ENCODE assay signal across 8 cellular contexts in the genomic region with DNA sequence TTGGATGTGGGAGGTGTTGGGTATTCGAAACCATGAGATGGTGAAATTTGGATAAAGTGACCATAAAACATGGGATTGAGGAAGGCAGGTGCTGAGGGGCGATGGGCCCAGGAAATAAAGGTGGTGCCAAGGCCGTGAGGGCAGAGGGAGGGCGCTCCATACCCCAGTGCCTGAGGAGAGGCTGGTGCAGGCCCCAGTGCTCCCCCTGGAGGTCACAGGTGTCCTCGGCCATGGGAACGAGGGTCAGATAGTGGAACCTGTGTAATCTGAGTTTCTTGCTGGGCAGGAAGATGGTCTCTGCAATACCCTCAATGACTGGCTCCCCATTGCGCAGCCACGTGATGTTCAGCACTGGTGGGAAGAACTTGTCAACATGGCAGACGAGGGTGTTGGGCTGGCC. TPM values are rescaled to one million over a fixed set of nuclear protein-coding genes. Genes with fewer than 3 reads are reported as not detected.
DNase-seq lines count a peak whose midpoint lies in the region; ATAC-seq and TF ChIP-seq lines count a peak whose summit lies in the region.

No MANE protein-coding gene starts in this region.

- H3K4me3 ChIP-seq in epithelial cell of proximal tubule (ENCODE audit: low read depth, low read length): no peak overlapping the region

- DNase-seq in Right ventricle myocardium inferior (ENCODE audit: missing footprints): peak; percentile 70
- DNase-seq in cardiac septum (ENCODE audit: low spot score): no peak
- peak; percentile 54 to 57 for DNase-seq in activated CD4-positive, alpha-beta T cell treated with anti-CD3 and anti-CD28 coated beads, Interleukin-2, amount 50 U/mL, for 4 hours
- DNase-seq in epithelial cell of proximal tubule (ENCODE audit: low read depth): no peak
- peak; percentile 50 for DNase-seq in stimulated activated CD4-positive, alpha-beta T cell treated with anti-CD3 and anti-CD28 coated beads, Interleukin-12 subunit alpha, Interleukin-12 subunit beta, amount 100 ng/mL, for 4 hours
- DNase-seq in HPDE6-E6E7 (ENCODE audit: extremely low spot score): no peak
- DNase-seq in KG1 (lab: John Stamatoyannopoulos, UW): no peak

- intact Hi-C loops in Right ventricle myocardium inferior (cut with DNase I) (no loop called here), cardiac septum (cut with DNase I) (no loop called here)

- peak; percentile 59 for TF ChIP-seq CTCF in epithelial cell of proximal tubule (conservative IDR thresholded peaks at IDR 0.05; ENCODE audit: low read depth, low read length)

- ATAC-seq in Right ventricle myocardium inferior (peak; percentile 62), GM19328 (IDR thresholded peaks at IDR 0.05; ENCODE audit: unreplicated experiment) (no peak)

RNA-seq across cellular contexts. Expression of gene HLA-DPB1, which starts 16.2 kb away (rescaled TPM):
- total RNA-seq in Right ventricle myocardium inferior (38.4 TPM), cardiac septum (32.8 TPM), epithelial cell of proximal tubule (49.4 and 52.3 TPM in 2 replicates)

RNA-seq across cellular contexts. Expression of gene HLA-DPA1, which starts 18.5 kb away (rescaled TPM):
- 42.8 TPM for total RNA-seq in Right ventricle myocardium inferior
- total RNA-seq in cardiac septum: 35.8 TPM
- 6.8 and 7.1 TPM in 2 replicates for total RNA-seq in epithelial cell of proximal tubule

Comparison
In these comparisons a context has a peak if more than half of its experiments do, and no peak if none do; other contexts are left out.
1. DNase-seq: peak in Right ventricle myocardium inferior (single experiment), activated CD4-positive, alpha-beta T cell treated with anti-CD3 and anti-CD28 coated beads, Interleukin-2, amount 50 U/mL, for 4 hours (2 of 2) and stimulated activated CD4-positive, alpha-beta T cell treated with anti-CD3 and anti-CD28 coated beads, Interleukin-12 subunit alpha, Interleukin-12 subunit beta, amount 100 ng/mL, for 4 hours (single experiment); none in cardiac septum (single experiment), epithelial cell of proximal tubule (single experiment), HPDE6-E6E7 (single experiment) and KG1 (single experiment).